Comparison of ENCODE assay signal across 19 cellular contexts in genomic region chr3:47156418-47156817, GRCh38.
"Had no signal": no experiment of that assay in that cellular context is flagged by ENCODE, and none has a peak within 500 bp of the region (broad histone marks: within the 10 kb centered on the region; RNA-seq: fewer than 3 reads in every experiment).

No MANE protein-coding gene starts in this region.

- H3K36me3 Mint-ChIP-seq: stimulated activated effector memory CD8-positive, alpha-beta T cell treated with anti-CD3 and anti-CD28 coated beads, Interleukin-12 subunit alpha, Interleukin-12 subunit beta, amount 100 ng/mL, for 72 hours had no signal

- DNase-seq: activated CD4-positive, alpha-beta T cell treated with anti-CD3 and anti-CD28 coated beads, Interleukin-2, amount 10 ng/mL, durations not matched to agents 24 days and 14 days; activated CD4-positive, CD25-positive, alpha-beta regulatory T cell; activated CD8-positive, alpha-beta memory T cell treated with anti-CD3 and anti-CD28 coated beads for 24 hours; activated naive CD4-positive, alpha-beta T cell; cerebellar nuclear complex; endodermal cell; heart left ventricle; left cardiac atrium; lower lobe of right lung; T-helper 2 cell had no signal

- H3K4me3 ChIP-seq: ascending aorta, breast epithelium, heart left ventricle, lower lobe of right lung, thoracic aorta had no signal

- H2AFZ ChIP-seq: parathyroid adenoma had no signal

- H3K9me3 ChIP-seq: ascending aorta, breast epithelium, heart left ventricle, lower lobe of right lung, thoracic aorta had no signal

- FAIRE-seq: frontal cortex, TTC549, urothelium cell line had no signal

- H3K9me3 Mint-ChIP-seq: activated CD4-positive, alpha-beta T cell treated with anti-CD3 and anti-CD28 coated beads, Interleukin-2, amount 10 ng/mL, durations not matched to agents 24 days and 14 days; activated T-helper 1 cell treated with anti-CD3 and anti-CD28 coated beads, Interleukin-12 subunit alpha, Interleukin-12 subunit beta, Interleukin-2, Interleukin-4 antibody, amounts not matched to agents 30 ng/mL and 10 ng/mL and 1 ng/mL, durations not matched to agents 14 hours and 24 hours and 36 hours; endodermal cell; stimulated activated effector memory CD8-positive, alpha-beta T cell treated with anti-CD3 and anti-CD28 coated beads, Interleukin-12 subunit alpha, Interleukin-12 subunit beta, amount 100 ng/mL, for 72 hours had no signal

- H3K9ac ChIP-seq: parathyroid adenoma had no signal

- H3K27ac Mint-ChIP-seq: activated CD4-positive, alpha-beta T cell treated with anti-CD3 and anti-CD28 coated beads, Interleukin-2, amount 10 ng/mL, durations not matched to agents 24 days and 14 days; activated T-helper 1 cell treated with anti-CD3 and anti-CD28 coated beads, Interleukin-12 subunit alpha, Interleukin-12 subunit beta, Interleukin-2, Interleukin-4 antibody, amounts not matched to agents 30 ng/mL and 10 ng/mL and 1 ng/mL, durations not matched to agents 14 hours and 24 hours and 36 hours; endodermal cell; stimulated activated effector memory CD8-positive, alpha-beta T cell treated with anti-CD3 and anti-CD28 coated beads, Interleukin-12 subunit alpha, Interleukin-12 subunit beta, amount 100 ng/mL, for 72 hours had no signal

- H3K4me3 Mint-ChIP-seq: activated CD4-positive, alpha-beta T cell treated with anti-CD3 and anti-CD28 coated beads, Interleukin-2, amount 10 ng/mL, durations not matched to agents 24 days and 14 days; activated T-helper 1 cell treated with anti-CD3 and anti-CD28 coated beads, Interleukin-12 subunit alpha, Interleukin-12 subunit beta, Interleukin-2, Interleukin-4 antibody, amounts not matched to agents 30 ng/mL and 10 ng/mL and 1 ng/mL, durations not matched to agents 14 hours and 24 hours and 36 hours; endodermal cell; stimulated activated effector memory CD8-positive, alpha-beta T cell treated with anti-CD3 and anti-CD28 coated beads, Interleukin-12 subunit alpha, Interleukin-12 subunit beta, amount 100 ng/mL, for 72 hours had no signal

- ATAC-seq: heart left ventricle; left cardiac atrium; stimulated activated effector memory CD8-positive, alpha-beta T cell treated with anti-CD3 and anti-CD28 coated beads, Interleukin-12 subunit alpha, Interleukin-12 subunit beta, amount 100 ng/mL, for 72 hours had no signal

- H3K27me3 Mint-ChIP-seq: activated CD4-positive, alpha-beta T cell treated with anti-CD3 and anti-CD28 coated beads, Interleukin-2, amount 10 ng/mL, durations not matched to agents 24 days and 14 days had no signal

- H3K27ac ChIP-seq: ascending aorta, breast epithelium, heart left ventricle, lower lobe of right lung, parathyroid adenoma, thoracic aorta had no signal

- H3K27me3 ChIP-seq: ascending aorta, breast epithelium, heart left ventricle had no signal

- H3K36me3 ChIP-seq: ascending aorta, breast epithelium, heart left ventricle, lower lobe of right lung, thoracic aorta had no signal
